ENCODE assay signal across 8 cellular contexts in the genomic region with DNA sequence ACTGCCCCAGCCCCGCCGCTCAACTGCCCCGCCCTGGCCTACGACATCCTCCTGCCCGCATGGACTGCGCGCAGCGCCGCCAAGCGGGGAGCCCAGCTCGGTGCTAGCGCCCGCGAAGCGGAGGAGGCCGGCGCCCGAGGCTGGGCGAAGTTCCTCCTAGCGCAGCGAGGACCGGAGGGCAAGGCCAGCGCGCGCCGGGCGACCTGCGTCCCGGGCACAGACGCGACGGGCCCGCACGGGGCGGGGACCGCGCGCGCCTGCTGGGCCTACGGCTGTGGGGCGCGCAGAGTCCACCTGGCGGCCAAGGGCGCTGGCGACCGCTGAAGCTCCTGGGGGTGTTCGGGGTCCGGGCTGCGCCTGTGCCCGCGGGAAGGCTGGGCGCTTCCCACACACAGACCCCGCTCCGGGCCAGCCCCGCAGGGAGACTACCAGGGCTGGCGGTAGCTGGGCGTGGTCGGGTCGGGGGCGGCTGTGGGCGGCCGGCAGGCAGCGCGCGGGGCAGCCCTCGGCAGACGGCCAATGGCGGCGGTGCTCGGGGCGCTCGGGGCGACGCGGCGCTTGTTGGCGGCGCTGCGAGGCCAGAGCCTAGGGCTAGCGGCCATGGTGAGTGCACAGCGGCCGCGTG. TPM values are rescaled to one million over a fixed set of nuclear protein-coding genes. Genes with fewer than 3 reads are reported as not detected.
A peak's percentile ranks its signal among the peaks of the same experiment; 100 is the strongest.
DNase-seq lines count a peak whose midpoint lies in the region; ATAC-seq and TF ChIP-seq lines count a peak whose summit lies in the region.

PCBD2 (plus strand) TSS at position 511 of the 625 bp plus-strand sequence; CDS start at position 520, 9 bp downstream.

- peak; percentile 76 to 97 (median 93) for TF ChIP-seq CTCF in uterus (IDR thresholded peaks at IDR 0.05)

- H3K36me3 Mint-ChIP-seq in T-helper 1 cell treated with Interleukin-12 subunit alpha and Interleukin-12 subunit beta and Interleukin-4 antibody, amounts not matched to agents 30 μg/mL and 1 μg/mL, for 36 hours (ENCODE audit: low read depth) = peaks cover 8% of the 10 kb centered on the region

- H3K9me3 ChIP-seq in right cardiac atrium (ENCODE audit: control insufficient read depth, low read length) (no peaks in the 10 kb centered on the region), uterus (no peaks in the 10 kb centered on the region)

- intact Hi-C loops in right cardiac atrium (cut with DNase I) (loop anchor here in 2 of 4 donors (5.0 to 10.0 kb wide), 3 partner anchors 60 to 167 kb away; partner anchors contain the start of genes C5orf24 (in 1 of the 2), CAMLG (in 1 of the 2) and DDX46 (in 1 of the 2)), uterus (cut with DNase I; ENCODE audit: low total_unique reads) (no loop called here)

- ATAC-seq in GM18499 (IDR thresholded peaks at IDR 0.05; ENCODE audit: insufficient read depth, unreplicated experiment) = peak; percentile 38
- ATAC-seq in HG02938 (IDR thresholded peaks at IDR 0.05; ENCODE audit: unreplicated experiment) = peak; percentile 77
- ATAC-seq in right cardiac atrium = peak; percentile 94 to 96

- peak within 1 kb of the TSS; percentile 71 for H3K4me3 ChIP-seq in right cardiac atrium (ENCODE audit: low read length)
- H3K4me3 ChIP-seq in uterus = peak within 1 kb of the TSS; percentile 49 to 96

- peaks cover 16% of the 10 kb centered on the region for H3K4me1 Mint-ChIP-seq in T-helper 1 cell treated with Interleukin-12 subunit alpha and Interleukin-12 subunit beta and Interleukin-4 antibody, amounts not matched to agents 30 μg/mL and 1 μg/mL, for 36 hours (ENCODE audit: low read depth)

- H3K27me3 ChIP-seq in right cardiac atrium (ENCODE audit: control insufficient read depth, insufficient read depth) (no peaks in the 10 kb centered on the region), uterus (no peaks in the 10 kb centered on the region)

- H3K4me3 Mint-ChIP-seq in T-helper 1 cell treated with Interleukin-12 subunit alpha and Interleukin-12 subunit beta and Interleukin-4 antibody, amounts not matched to agents 30 μg/mL and 1 μg/mL, for 36 hours = peak within 1 kb of the TSS; percentile 91

- H3K36me3 ChIP-seq in uterus = no peaks in the 10 kb centered on the region

- H3K27ac Mint-ChIP-seq in T-helper 1 cell treated with Interleukin-12 subunit alpha and Interleukin-12 subunit beta and Interleukin-4 antibody, amounts not matched to agents 30 μg/mL and 1 μg/mL, for 36 hours = peak within 1 kb of the TSS; percentile 95

- WGBS in right cardiac atrium = under 1% methylated on average over 83 of the region's 83 CpGs

- H3K27ac ChIP-seq in right cardiac atrium (ENCODE audit: low read length) = peak within 1 kb of the TSS; percentile 93
- H3K27ac ChIP-seq in uterus = peak within 1 kb of the TSS; percentile 95 to 100

- DNase-seq in NCI-H1694 treated with DMSO at 0.1 percent for 48 hours (lab: John Stamatoyannopoulos, UW) (peak; percentile 78), amniotic stem cell (lab: John Stamatoyannopoulos, UW) (peak; percentile 83), right cardiac atrium (peak; percentile 93 to 97 (median 97)), pulmonary artery endothelial cell (ENCODE audit: low read depth, low spot score) (peak; percentile 74), uterus (peak; percentile 82 to 89)

- TF ChIP-seq POLR2A in uterus (IDR thresholded peaks at IDR 0.05) = peak; percentile 26 to 52

- H3K27me3 Mint-ChIP-seq in T-helper 1 cell treated with Interleukin-12 subunit alpha and Interleukin-12 subunit beta and Interleukin-4 antibody, amounts not matched to agents 30 μg/mL and 1 μg/mL, for 36 hours (ENCODE audit: low read depth) = no peaks in the 10 kb centered on the region

- H3K4me1 ChIP-seq in right cardiac atrium (ENCODE audit: control insufficient read depth, insufficient read depth, low read length) (no peaks in the 10 kb centered on the region), uterus (no peaks in the 10 kb centered on the region)

- H3K9me3 Mint-ChIP-seq in T-helper 1 cell treated with Interleukin-12 subunit alpha and Interleukin-12 subunit beta and Interleukin-4 antibody, amounts not matched to agents 30 μg/mL and 1 μg/mL, for 36 hours = no peaks in the 10 kb centered on the region

RNA-seq across cellular contexts. Expression of gene PCBD2, which starts in this region (rescaled TPM):
- total RNA-seq in right cardiac atrium (10 to 100 TPM; 13.6 to 17.5 (median 14.9) TPM), pulmonary artery endothelial cell (4.6 TPM in 2 replicates), uterus (10 to 100 TPM in 2 of 4 donors, 1 to 10 TPM in 2; 1.8 to 15.1 (median 8.2) TPM)
- 11.7 TPM for polyA plus RNA-seq in right cardiac atrium

Comparison
In these comparisons a context has a peak if more than half of its experiments do, and no peak if none do; other contexts are left out.
1. Peak in every context shown above with its lines: DNase-seq, ATAC-seq, H3K4me3 ChIP-seq and H3K27ac ChIP-seq.
2. ATAC-seq: peak in every context shown above with its lines; median percentile 95 in right cardiac atrium; 77 in HG02938; 38 in GM18499.